ENCODE assay signal across 1 cellular context in the genomic region with DNA sequence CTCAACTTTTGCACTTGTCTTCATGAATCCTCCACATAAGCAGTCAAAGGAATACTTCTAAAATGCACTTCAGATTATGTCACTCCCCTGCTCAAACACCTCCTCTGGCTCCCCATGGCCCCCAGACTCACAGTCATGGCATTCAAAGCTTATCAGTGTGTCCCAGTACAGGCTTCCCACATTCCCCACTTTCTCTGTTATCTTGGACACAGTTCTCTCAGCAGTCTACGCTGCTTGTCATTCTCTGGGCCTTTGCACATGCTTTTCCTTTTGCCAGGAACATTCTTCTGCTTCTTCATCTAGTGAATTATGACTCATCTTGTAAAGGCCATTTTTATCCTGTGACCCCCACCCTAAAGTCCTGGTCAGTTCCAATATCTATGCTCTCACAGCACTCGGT.
TF ChIP-seq lines count a peak whose summit lies in the region.

No MANE protein-coding gene starts in this region.

TF ChIP-seq in K562, 482 proteins besides CTCF, POLR2A, EP300 and RAD21 (continued from another document):
- TF ChIP-seq, protein P1, sequence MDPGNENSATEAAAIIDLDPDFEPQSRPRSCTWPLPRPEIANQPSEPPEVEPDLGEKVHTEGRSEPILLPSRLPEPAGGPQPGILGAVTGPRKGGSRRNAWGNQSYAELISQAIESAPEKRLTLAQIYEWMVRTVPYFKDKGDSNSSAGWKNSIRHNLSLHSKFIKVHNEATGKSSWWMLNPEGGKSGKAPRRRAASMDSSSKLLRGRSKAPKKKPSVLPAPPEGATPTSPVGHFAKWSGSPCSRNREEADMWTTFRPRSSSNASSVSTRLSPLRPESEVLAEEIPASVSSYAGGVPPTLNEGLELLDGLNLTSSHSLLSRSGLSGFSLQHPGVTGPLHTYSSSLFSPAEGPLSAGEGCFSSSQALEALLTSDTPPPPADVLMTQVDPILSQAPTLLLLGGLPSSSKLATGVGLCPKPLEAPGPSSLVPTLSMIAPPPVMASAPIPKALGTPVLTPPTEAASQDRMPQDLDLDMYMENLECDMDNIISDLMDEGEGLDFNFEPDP (CRISPR knock-in tag; IDR thresholded peaks at IDR 0.05), result no peak
- TF ChIP-seq NBN (IDR thresholded peaks at IDR 0.05; ENCODE audit: low read depth) (no peak), ZNF23 (CRISPR knock-in tag; IDR thresholded peaks at IDR 0.05) (no peak), LCOR (CRISPR knock-in tag; IDR thresholded peaks at IDR 0.05) (no peak)
